ENCODE assay signal across 8 cellular contexts in the genomic region with DNA sequence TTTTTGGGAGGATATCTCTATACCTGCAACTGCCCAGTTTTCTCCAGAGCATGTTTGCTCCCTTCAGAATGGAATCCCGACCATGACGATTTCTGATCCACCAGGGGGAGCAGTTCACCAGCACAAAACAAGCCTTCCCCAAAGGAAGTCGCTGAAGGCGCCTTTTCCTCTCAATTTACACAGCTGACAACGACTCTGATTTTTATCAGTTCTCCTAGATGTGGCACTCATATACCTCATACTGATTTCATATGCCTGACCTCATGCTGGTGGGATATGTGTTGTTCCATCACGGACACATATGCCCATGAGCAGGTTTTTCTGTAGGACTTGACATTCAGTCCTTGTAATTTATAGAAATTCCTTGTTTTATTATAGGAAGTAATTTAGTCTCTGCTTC.
DNase-seq lines count a peak whose midpoint lies in the region; ATAC-seq, FAIRE-seq and TF ChIP-seq lines count a peak whose summit lies in the region.

No MANE protein-coding gene starts in this region.

- H3K27ac Mint-ChIP-seq in activated CD8-positive, alpha-beta T cell treated with anti-CD3 and anti-CD28 coated beads for 36 hours, result no peak overlapping the region

- peak; percentile 71 for FAIRE-seq in endometrium (lab: Jason Lieb, UNC)

- no peaks in the 10 kb centered on the region for H3K36me3 Mint-ChIP-seq in activated CD8-positive, alpha-beta T cell treated with anti-CD3 and anti-CD28 coated beads for 36 hours (ENCODE audit: low read depth)

- TF ChIP-seq CTCF in activated CD8-positive, alpha-beta T cell treated with anti-CD3 and anti-CD28 coated beads for 36 hours (IDR thresholded peaks at IDR 0.05), result peak; percentile 75

- peak; percentile 82 for ATAC-seq in HG03103 (IDR thresholded peaks at IDR 0.05; ENCODE audit: low read depth, unreplicated experiment)
- ATAC-seq in activated CD8-positive, alpha-beta T cell treated with anti-CD3 and anti-CD28 coated beads for 36 hours, result no peak

- CTCF ChIA-PET in activated CD8-positive, alpha-beta T cell treated with anti-CD3 and anti-CD28 coated beads for 36 hours (lab: Charles Lee), result interaction anchor here (0.7 to 1.9 kb wide), 10 partner anchors 10 to 1974 kb away, joined by 3 to 12 read pairs (median 3); no protein-coding TSS in a partner anchor

- no peak overlapping the region for H3K4me3 Mint-ChIP-seq in activated CD8-positive, alpha-beta T cell treated with anti-CD3 and anti-CD28 coated beads for 36 hours

- H3K9me3 Mint-ChIP-seq in activated CD8-positive, alpha-beta T cell treated with anti-CD3 and anti-CD28 coated beads for 36 hours, result no peaks in the 10 kb centered on the region

- DNase-seq in NCI-H1436 (lab: John Stamatoyannopoulos, UW), result peak; percentile 15
- no peak for DNase-seq in NCI-H1436 treated with DMSO at 0.1 percent for 48 hours (lab: John Stamatoyannopoulos, UW)
- DNase-seq in NCI-H526 treated with DMSO at 0.1 percent for 48 hours (lab: John Stamatoyannopoulos, UW), result peak; percentile 59
- peak; percentile 64 for DNase-seq in activated CD8-positive, alpha-beta T cell treated with anti-CD3 and anti-CD28 coated beads for 36 hours
- peak; percentile 75 for DNase-seq in midbrain (lab: John Stamatoyannopoulos, UW)
- peak; percentile 4 for DNase-seq in stimulated activated CD8-positive, alpha-beta memory T cell treated with anti-CD3 and anti-CD28 coated beads, Interleukin-7, amount 100 ng/mL, for 24 hours (ENCODE audit: low read depth)

- H3K27me3 Mint-ChIP-seq in activated CD8-positive, alpha-beta T cell treated with anti-CD3 and anti-CD28 coated beads for 36 hours, result peaks cover 32% of the 10 kb centered on the region

- intact Hi-C loops in activated CD8-positive, alpha-beta T cell treated with anti-CD3 and anti-CD28 coated beads for 36 hours (cut with micrococcal nuclease), result no loop called here

- POLR2A ChIA-PET in activated CD8-positive, alpha-beta T cell treated with anti-CD3 and anti-CD28 coated beads for 36 hours (lab: Charles Lee), result no interaction called here

- H3K4me1 Mint-ChIP-seq in activated CD8-positive, alpha-beta T cell treated with anti-CD3 and anti-CD28 coated beads for 36 hours (ENCODE audit: low read depth), result no peaks in the 10 kb centered on the region
